23 cellular contexts compared by ENCODE assay signal in the genomic region with DNA sequence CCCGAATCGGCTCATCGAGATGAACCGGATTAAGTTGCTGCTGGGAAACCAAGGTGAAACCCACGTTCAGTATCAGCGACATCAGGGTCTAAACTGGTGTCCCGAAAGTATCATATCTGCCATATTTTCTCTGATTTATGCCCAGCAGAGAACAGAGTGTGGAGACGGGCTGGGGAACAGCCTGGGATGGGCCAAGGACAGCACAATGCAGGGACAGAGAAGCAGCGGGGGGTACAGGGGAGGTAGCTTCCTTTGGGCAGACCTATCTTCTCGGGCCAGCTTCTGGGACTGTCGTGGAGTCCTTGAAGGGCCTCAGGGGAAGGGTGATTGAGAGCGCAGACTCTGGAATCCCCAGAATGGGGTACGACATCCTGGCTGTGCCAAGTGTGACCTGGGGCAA. TPM values are rescaled to one million over a fixed set of nuclear protein-coding genes. Genes with fewer than 3 reads are reported as not detected.
"Had no signal": no experiment of that assay in that cellular context is flagged by ENCODE, and none has a peak within 500 bp of the region (broad histone marks: within the 10 kb centered on the region; RNA-seq: fewer than 3 reads in every experiment).

No MANE protein-coding gene starts in this region.

- ATAC-seq: gastrocnemius medialis; left colon; left ventricle myocardium superior; lower lobe of right lung; natural killer cell; stimulated activated memory B cell treated with anti-CD40 and anti-IgM and Interleukin-4, amounts not matched to agents 10 μg/mL and 1 μg/mL and 100 μg/mL, for 72 hours; stimulated activated naive CD8-positive, alpha-beta T cell treated with anti-CD3 and anti-CD28 coated beads, Interleukin-15, Interleukin-2, amounts not matched to agents 100 U/mL and 50 U/mL, for 24 hours; upper lobe of right lung had no signal

- DNase-seq: cortex of kidney; effector CD4-positive, alpha-beta T cell; foreskin fibroblast; gastrocnemius medialis; head of caudate nucleus; left colon; left ventricle myocardium superior; lower lobe of right lung; natural killer cell; sigmoid colon; stimulated activated CD4-positive, alpha-beta T cell treated with anti-CD3 and anti-CD28 coated beads, Interleukin-4, amount 100 ng/mL, for 4 hours; stimulated activated naive CD8-positive, alpha-beta T cell treated with anti-CD3 and anti-CD28 coated beads, Interleukin-15, Interleukin-2, amounts not matched to agents 100 U/mL and 50 U/mL, for 24 hours; transverse colon; upper lobe of right lung; uterus had no signal

- H3K27me3 ChIP-seq: gastrocnemius medialis, right atrium auricular region, sigmoid colon, transverse colon, upper lobe of right lung, uterus had no signal

- H3K4me3 ChIP-seq: gastrocnemius medialis, lower lobe of right lung, prostate gland, right atrium auricular region, sigmoid colon, transverse colon, upper lobe of right lung, uterus had no signal

- H3K4me1 ChIP-seq: gastrocnemius medialis, lower lobe of right lung, prostate gland, right atrium auricular region, sigmoid colon, transverse colon, upper lobe of right lung, uterus had no signal

- H3K27ac ChIP-seq: gastrocnemius medialis, lower lobe of right lung, prostate gland, right atrium auricular region, sigmoid colon, transverse colon, upper lobe of right lung, uterus had no signal

- H3K36me3 ChIP-seq: gastrocnemius medialis, lower lobe of right lung, prostate gland, right atrium auricular region, sigmoid colon, transverse colon, upper lobe of right lung, uterus had no signal

- H3K9me3 ChIP-seq: gastrocnemius medialis, lower lobe of right lung, prostate gland, right atrium auricular region, sigmoid colon, transverse colon, upper lobe of right lung, uterus had no signal

RNA-seq across cellular contexts. Expression of gene FA2H, which starts 56.5 kb away (rescaled TPM):
- total RNA-seq: dermis microvascular lymphatic vessel endothelial cell, glomerular endothelial cell, mesenteric fat pad, osteocyte, skeletal muscle tissue, uterus had no signal
